8 cellular contexts compared by ENCODE assay signal in the genomic region with DNA sequence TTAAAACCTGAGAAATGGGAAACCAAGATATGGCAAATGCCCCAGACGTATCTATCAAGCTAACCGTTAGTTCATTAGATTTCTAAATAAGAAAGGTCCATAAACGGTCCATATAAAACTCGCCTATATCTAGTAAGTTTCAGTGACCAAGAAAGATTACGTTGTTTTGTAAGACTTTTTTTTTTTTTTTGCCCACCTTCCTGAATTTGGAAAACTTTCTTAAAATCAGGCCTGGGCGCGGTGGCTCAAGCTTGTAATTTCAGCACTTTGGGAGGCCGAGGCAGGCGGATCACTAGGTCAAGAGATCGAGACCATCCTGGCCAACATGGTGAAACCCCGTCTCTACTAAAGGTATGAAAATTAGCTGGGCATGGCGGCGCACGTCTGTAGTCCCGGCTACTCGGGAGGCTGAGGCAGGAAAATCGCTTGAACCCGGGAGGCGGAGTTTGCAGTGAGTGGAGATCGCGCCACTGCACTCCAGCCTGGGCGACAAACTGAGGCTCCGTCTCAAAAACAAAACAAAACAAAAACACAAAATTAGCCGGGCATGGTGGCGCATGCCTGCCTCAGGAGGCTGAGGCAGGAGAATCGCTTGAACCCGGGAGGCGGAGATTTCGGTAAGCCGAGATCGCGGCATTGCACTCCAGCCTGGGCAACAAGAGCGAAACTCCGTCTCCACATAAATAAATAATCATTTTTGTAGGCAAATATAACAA. TPM values are rescaled to one million over a fixed set of nuclear protein-coding genes. Genes with fewer than 3 reads are reported as not detected.
A peak's percentile ranks its signal among the peaks of the same experiment; 100 is the strongest.
DNase-seq lines count a peak whose midpoint lies in the region; ATAC-seq lines count a peak whose summit lies in the region.
"Not testable (repeated sequence)": the region's sequence is repeated elsewhere in the genome, so short reads cannot be mapped to it uniquely, and the experiment has no call there.

No MANE protein-coding gene starts in this region.

- H3K27ac Mint-ChIP-seq in activated T-helper 2 cell treated with anti-CD3 and anti-CD28 coated beads, Interferon-gamma antibody, Interleukin-2, Interleukin-4, amounts not matched to agents 10 μg/mL and 5 μg/mL and 100 μg/mL, durations not matched to agents 14 hours and 24 hours and 36 hours: peak overlapping the region; percentile 99
- H3K27ac Mint-ChIP-seq in effector memory CD8-positive, alpha-beta T cell: peak overlapping the region; percentile 97 to 99

- WGBS in neuronal stem cell (ENCODE audit: extremely low coverage in 2 of 2, insufficient read length in 2 of 2, insufficient replicate concordance in 1 of 2), 2 donors: no CpG with 5 or more reads among the region's 34 CpGs

- not testable (repeated sequence) for H3K9me2 ChIP-seq in Karpas-422 (replicated peaks; ENCODE audit: insufficient read depth, low read length)

- peak; percentile 3 for DNase-seq in COR-L47 (lab: John Stamatoyannopoulos, UW)
- peak; percentile 68 for DNase-seq in Karpas-422
- peak; percentile 21 for DNase-seq in SHP77 treated with DMSO at 0.1 percent for 48 hours (lab: John Stamatoyannopoulos, UW)
- peak; percentile 28 for DNase-seq in activated T-helper 2 cell treated with anti-CD3 and anti-CD28 coated beads, Interferon-gamma antibody, Interleukin-2, Interleukin-4, amounts not matched to agents 10 μg/mL and 5 μg/mL and 100 μg/mL, durations not matched to agents 14 hours and 24 hours and 36 hours (ENCODE audit: low spot score)
- DNase-seq in effector memory CD8-positive, alpha-beta T cell: peak in 2 of 3 experiments; percentile 7 to 21
- DNase-seq in iris pigment epithelial cell (ENCODE audit: low read depth): peak; percentile 31
- not testable (repeated sequence) for DNase-seq in neuronal stem cell (ENCODE audit: low spot score)

- H3K79me2 ChIP-seq in Karpas-422 (ENCODE audit: low read length): peaks cover 68% of the 10 kb centered on the region

- H3K4me3 Mint-ChIP-seq in activated T-helper 2 cell treated with anti-CD3 and anti-CD28 coated beads, Interferon-gamma antibody, Interleukin-2, Interleukin-4, amounts not matched to agents 10 μg/mL and 5 μg/mL and 100 μg/mL, durations not matched to agents 14 hours and 24 hours and 36 hours (ENCODE audit: low read depth): peak overlapping the region; percentile 98
- H3K4me3 Mint-ChIP-seq in effector memory CD8-positive, alpha-beta T cell: peak overlapping the region; percentile 99 to 100

- H2BK120ac ChIP-seq in neuronal stem cell (ENCODE audit: low read depth, low read length): not testable (repeated sequence)

- H3K9me3 ChIP-seq in Karpas-422 (ENCODE audit: low read length); neuronal stem cell (replicated peaks in 1 of 2; ENCODE audit: control insufficient read depth in 2 of 2, insufficient read depth in 1 of 2, low read depth in 1 of 2, low read length in 2 of 2); subcutaneous abdominal adipose tissue (ENCODE audit: control insufficient read depth in 5 of 5, low read length in 5 of 5): not testable (repeated sequence)

- H3K14ac ChIP-seq in neuronal stem cell (ENCODE audit: low read length): not testable (repeated sequence)

- H3K36me3 ChIP-seq in Karpas-422 (ENCODE audit: insufficient read depth, low read length): peaks cover 41% of the 10 kb centered on the region
- H3K36me3 ChIP-seq in neuronal stem cell (replicated peaks in 1 of 2; ENCODE audit: control insufficient read depth in 2 of 2, insufficient read depth in 2 of 2, low read length in 2 of 2): peaks cover 10 to 49% of the 10 kb centered on the region in 2 donors
- H3K36me3 ChIP-seq in subcutaneous abdominal adipose tissue (ENCODE audit: control insufficient read depth in 5 of 5, insufficient read depth in 5 of 5, low read length in 5 of 5): peaks cover 0 to 22% (median 6%) of the 10 kb centered on the region in 5 donors

- H4K91ac ChIP-seq in neuronal stem cell (ENCODE audit: low read depth, low read length, poor library complexity): not testable (repeated sequence)

- H4K20me1 ChIP-seq in Karpas-422 (ENCODE audit: insufficient read depth, low read depth, low read length): not testable (repeated sequence)

- not testable (repeated sequence) for H2BK15ac ChIP-seq in neuronal stem cell (ENCODE audit: low read length)

- H3K4me1 ChIP-seq in Karpas-422 (ENCODE audit: low read length) (peaks cover 33% of the 10 kb centered on the region), subcutaneous abdominal adipose tissue (ENCODE audit: control insufficient read depth in 5 of 5, insufficient read depth in 5 of 5, low read length in 5 of 5) (peaks cover 0 to 37% (median 36%) of the 10 kb centered on the region in 5 donors)
- not testable (repeated sequence) for H3K4me1 ChIP-seq in neuronal stem cell (ENCODE audit: control insufficient read depth in 2 of 2, insufficient read depth in 1 of 2, low read depth in 1 of 2, low read length in 2 of 2)

- H4K8ac ChIP-seq in neuronal stem cell (ENCODE audit: low read depth, low read length): not testable (repeated sequence)

- intact Hi-C loops in activated T-helper 2 cell treated with anti-CD3 and anti-CD28 coated beads, Interferon-gamma antibody, Interleukin-2, Interleukin-4, amounts not matched to agents 10 μg/mL and 5 μg/mL and 100 μg/mL, durations not matched to agents 14 hours and 24 hours and 36 hours (cut with micrococcal nuclease): loop anchor here (5.0 to 10.0 kb wide), 4 partner anchors 55 to 415 kb away; a partner anchor contains a TSS

- not testable (repeated sequence) for H3K23ac ChIP-seq in neuronal stem cell (ENCODE audit: low read depth, low read length, poor library complexity)

- H3K4me3 ChIP-seq in Karpas-422 (ENCODE audit: low read length) (peak overlapping the region; percentile 76), neuronal stem cell (ENCODE audit: low read length in 2 of 2) (peak overlapping the region; percentile 92 to 97), subcutaneous abdominal adipose tissue (ENCODE audit: low read depth in 1 of 5, low read length in 5 of 5) (peak overlapping the region; percentile 91 to 94 (median 94))

- H3K4me1 Mint-ChIP-seq in activated T-helper 2 cell treated with anti-CD3 and anti-CD28 coated beads, Interferon-gamma antibody, Interleukin-2, Interleukin-4, amounts not matched to agents 10 μg/mL and 5 μg/mL and 100 μg/mL, durations not matched to agents 14 hours and 24 hours and 36 hours (ENCODE audit: low read depth): peaks cover 32% of the 10 kb centered on the region
- H3K4me1 Mint-ChIP-seq in effector memory CD8-positive, alpha-beta T cell (ENCODE audit: low read depth in 2 of 2): peaks cover 26 to 49% of the 10 kb centered on the region in 2 donors

- H3K18ac ChIP-seq in neuronal stem cell (ENCODE audit: low read length): not testable (repeated sequence)

- peaks cover 65% of the 10 kb centered on the region for H3K36me3 Mint-ChIP-seq in activated T-helper 2 cell treated with anti-CD3 and anti-CD28 coated beads, Interferon-gamma antibody, Interleukin-2, Interleukin-4, amounts not matched to agents 10 μg/mL and 5 μg/mL and 100 μg/mL, durations not matched to agents 14 hours and 24 hours and 36 hours (ENCODE audit: low read depth)
- H3K36me3 Mint-ChIP-seq in effector memory CD8-positive, alpha-beta T cell (ENCODE audit: insufficient read depth): peaks cover 68% of the 10 kb centered on the region

- H3K27me3 Mint-ChIP-seq in activated T-helper 2 cell treated with anti-CD3 and anti-CD28 coated beads, Interferon-gamma antibody, Interleukin-2, Interleukin-4, amounts not matched to agents 10 μg/mL and 5 μg/mL and 100 μg/mL, durations not matched to agents 14 hours and 24 hours and 36 hours (ENCODE audit: low read depth); effector memory CD8-positive, alpha-beta T cell: not testable (repeated sequence)

- not testable (repeated sequence) for H3K9me3 Mint-ChIP-seq in activated T-helper 2 cell treated with anti-CD3 and anti-CD28 coated beads, Interferon-gamma antibody, Interleukin-2, Interleukin-4, amounts not matched to agents 10 μg/mL and 5 μg/mL and 100 μg/mL, durations not matched to agents 14 hours and 24 hours and 36 hours; effector memory CD8-positive, alpha-beta T cell

- not testable (repeated sequence) for H2BK12ac ChIP-seq in neuronal stem cell (ENCODE audit: low read length)

- peak overlapping the region; percentile 74 for H3K4me2 ChIP-seq in Karpas-422 (ENCODE audit: low read depth, low read length, poor library complexity, severe bottlenecking)
- peak overlapping the region; percentile 45 for H3K4me2 ChIP-seq in neuronal stem cell (ENCODE audit: insufficient read depth, low read length, poor library complexity, severe bottlenecking)

- not testable (repeated sequence) for H2AFZ ChIP-seq in Karpas-422 (ENCODE audit: low read length); neuronal stem cell (ENCODE audit: low read length)

- not testable (repeated sequence) for ATAC-seq in effector memory CD8-positive, alpha-beta T cell (replicated peaks)

- H3K79me1 ChIP-seq in neuronal stem cell (ENCODE audit: low read depth, low read length): not testable (repeated sequence)

- H3K4ac ChIP-seq in neuronal stem cell (ENCODE audit: low read length): not testable (repeated sequence)

- H3K27ac ChIP-seq in Karpas-422 (ENCODE audit: low read length) (peak overlapping the region; percentile 82), subcutaneous abdominal adipose tissue (ENCODE audit: low read depth, low read length) (peak overlapping the region; percentile 99)
- not testable (repeated sequence) for H3K27ac ChIP-seq in neuronal stem cell (replicated peaks; ENCODE audit: low read length)

- H3K27me3 ChIP-seq in Karpas-422 (ENCODE audit: low read length); neuronal stem cell (ENCODE audit: control insufficient read depth in 3 of 3, insufficient read depth in 3 of 3, low read depth in 1 of 3, low read length in 3 of 3); subcutaneous abdominal adipose tissue (ENCODE audit: control insufficient read depth in 5 of 5, insufficient read depth in 4 of 5, low read length in 5 of 5): not testable (repeated sequence)

- H2BK5ac ChIP-seq in neuronal stem cell (ENCODE audit: low read length): not testable (repeated sequence)

- H2AK5ac ChIP-seq in neuronal stem cell (ENCODE audit: low read depth, low read length): not testable (repeated sequence)

- peak overlapping the region; percentile 96 for H3K9ac ChIP-seq in Karpas-422 (ENCODE audit: low read length)
- H3K9ac ChIP-seq in neuronal stem cell (ENCODE audit: low read depth, low read length, poor library complexity): not testable (repeated sequence)
- H3K9ac ChIP-seq in subcutaneous abdominal adipose tissue (ENCODE audit: low read length in 5 of 5): peak overlapping the region; percentile 89 to 97 (median 94)

RNA-seq across cellular contexts. Expression of a gene that starts 1.8 kb away (rescaled TPM):
- total RNA-seq in Karpas-422 (2014; rRNA removed; shearing (Covaris generic); ENCODE audit: low replicate concordance): 54.4 and 78.1 TPM in 2 replicates
- total RNA-seq in activated T-helper 2 cell treated with anti-CD3 and anti-CD28 coated beads, Interferon-gamma antibody, Interleukin-2, Interleukin-4, amounts not matched to agents 10 μg/mL and 5 μg/mL and 100 μg/mL, durations not matched to agents 14 hours and 24 hours and 36 hours: 80.1 and 81.5 TPM in 2 replicates
- 61.8 TPM for polyA plus RNA-seq in neuronal stem cell (2013, experiment 1 of 2)
- 60.8 TPM for polyA plus RNA-seq in neuronal stem cell (2013, experiment 2 of 2)
